Comparison of ENCODE assay signal across 8 cellular contexts in the genomic region with DNA sequence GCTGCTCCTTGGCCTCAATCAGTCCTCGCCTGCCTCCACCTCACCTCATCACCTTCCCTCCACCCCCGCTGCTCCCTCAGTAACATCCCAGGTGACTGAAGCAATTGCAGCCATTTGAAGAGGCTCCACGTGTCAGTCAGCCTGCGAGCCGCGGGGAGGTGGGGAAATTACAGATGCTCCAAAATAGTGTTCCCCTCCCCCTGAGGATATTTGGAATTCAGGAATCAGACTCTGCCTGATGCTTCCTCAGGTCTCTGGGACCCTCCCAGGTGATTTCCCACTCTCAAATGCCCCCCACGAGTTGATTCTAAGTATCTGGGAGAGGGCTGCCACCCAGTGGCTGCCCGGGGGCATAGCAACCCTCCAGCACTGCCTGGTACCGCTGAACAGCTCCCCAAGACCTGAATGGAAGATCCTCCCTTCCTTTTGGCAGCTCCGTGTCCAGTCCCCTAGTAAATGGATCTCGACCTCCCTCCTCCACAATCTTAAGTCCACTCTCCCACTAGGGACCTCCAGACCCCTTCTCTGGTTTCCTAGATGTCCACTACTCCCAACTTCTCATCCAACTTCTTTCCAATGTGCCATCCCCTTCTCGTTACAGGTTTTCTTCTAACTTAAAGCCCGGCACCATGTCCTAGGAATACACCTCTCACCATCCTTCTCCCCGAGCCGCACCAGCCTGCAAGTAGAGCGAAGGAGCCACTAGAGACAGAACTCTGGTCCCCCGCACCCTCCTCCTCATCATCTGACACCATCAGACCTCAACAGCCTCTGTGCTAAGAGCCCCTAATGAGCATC. TPM values are rescaled to one million over a fixed set of nuclear protein-coding genes. Genes with fewer than 3 reads are reported as not detected.
A peak's percentile ranks its signal among the peaks of the same experiment; 100 is the strongest.
DNase-seq lines count a peak whose midpoint lies in the region; ATAC-seq and TF ChIP-seq lines count a peak whose summit lies in the region.

No MANE protein-coding gene starts in this region.

- peaks cover 17 to 47% (median 41%) of the 10 kb centered on the region in 7 donors for H3K4me1 Mint-ChIP-seq in naive thymus-derived CD4-positive, alpha-beta T cell

- peak; percentile 79 for ATAC-seq in naive thymus-derived CD4-positive, alpha-beta T cell
- no peak for ATAC-seq in GM21825 (IDR thresholded peaks at IDR 0.05; ENCODE audit: unreplicated experiment)

- peaks cover 38 to 56% (median 48%) of the 10 kb centered on the region in 5 donors for H3K27me3 Mint-ChIP-seq in naive thymus-derived CD4-positive, alpha-beta T cell

- peak overlapping the region; percentile 42 for H3K4me3 ChIP-seq in naive thymus-derived CD4-positive, alpha-beta T cell (ENCODE audit: low read length)

- peaks cover 0 to 3% (median 0%) of the 10 kb centered on the region in 5 donors for H3K36me3 Mint-ChIP-seq in naive thymus-derived CD4-positive, alpha-beta T cell

- TF ChIP-seq POLR2A in erythroblast (IDR thresholded peaks at IDR 0.05; ENCODE audit: low read length): no peak

- H3K4me1 ChIP-seq in naive thymus-derived CD4-positive, alpha-beta T cell (ENCODE audit: control insufficient read depth in 2 of 2, insufficient read depth in 2 of 2, low read length in 2 of 2): peaks cover 7 to 31% of the 10 kb centered on the region in 2 donors

- DNase-seq in AG20443 (ENCODE audit: low spot score): peak; percentile 80
- DNase-seq in GM20000 (ENCODE audit: low spot score): peak; percentile 92
- DNase-seq in NCI-H526 (lab: John Stamatoyannopoulos, UW): peak; percentile 41 to 76
- peak; percentile 62 for DNase-seq in activated CD8-positive, alpha-beta memory T cell treated with anti-CD3 and anti-CD28 coated beads, Interleukin-2, amount 50 U/mL, for 4 hours
- peak; percentile 61 to 79 for DNase-seq in erythroblast (lab: John Stamatoyannopoulos, UW)
- DNase-seq in naive thymus-derived CD4-positive, alpha-beta T cell: peak; percentile 41 to 64 (median 56)
- peak in 35 of 49 donors; percentile 19 to 71 (median 41) for DNase-seq in substantia nigra (lab: John Stamatoyannopoulos, UW)

- no peaks in the 10 kb centered on the region for H3K9me3 ChIP-seq in naive thymus-derived CD4-positive, alpha-beta T cell (ENCODE audit: control insufficient read depth in 2 of 3, low read length in 3 of 3)

- peak overlapping the region; percentile 66 to 96 (median 92) for H3K4me3 Mint-ChIP-seq in naive thymus-derived CD4-positive, alpha-beta T cell

- peaks cover 0 to 2% (median 0%) of the 10 kb centered on the region in 11 donors for H3K9me3 Mint-ChIP-seq in naive thymus-derived CD4-positive, alpha-beta T cell

- peak overlapping the region in 2 of 9 donors; percentile 46 to 57 for H3K27ac Mint-ChIP-seq in naive thymus-derived CD4-positive, alpha-beta T cell

- H3K36me3 ChIP-seq in naive thymus-derived CD4-positive, alpha-beta T cell (ENCODE audit: control insufficient read depth in 2 of 3, insufficient read depth in 3 of 3, low read length in 3 of 3): no peaks in the 10 kb centered on the region

- H3K27ac ChIP-seq in naive thymus-derived CD4-positive, alpha-beta T cell (ENCODE audit: low read depth, low read length): no peak overlapping the region
- H3K27ac ChIP-seq in substantia nigra (ENCODE audit: low read depth, low read length, poor library complexity, severe bottlenecking): peak overlapping the region; percentile 76

- TF ChIP-seq CTCF in GM20000 (IDR thresholded peaks at IDR 0.05; ENCODE audit: extremely low read depth, missing control alignments): peak; percentile 85

- peaks cover 0 to 9% of the 10 kb centered on the region in 2 donors for H3K27me3 ChIP-seq in naive thymus-derived CD4-positive, alpha-beta T cell (ENCODE audit: control insufficient read depth in 2 of 2, insufficient read depth in 2 of 2, low read length in 2 of 2)

- intact Hi-C loops in naive thymus-derived CD4-positive, alpha-beta T cell (cut with micrococcal nuclease): loop anchor here (1.0 to 10.0 kb wide), 7 partner anchors 17 to 279 kb away; a partner anchor contains a TSS

- CTCF ChIA-PET in naive thymus-derived CD4-positive, alpha-beta T cell (lab: Charles Lee): interaction anchor here (0.6 to 4.3 kb wide), 16 partner anchors 10 to 1164 kb away, joined by 3 to 30 read pairs (median 3); a partner anchor contains a TSS

- POLR2A ChIA-PET in naive thymus-derived CD4-positive, alpha-beta T cell (lab: Charles Lee): interaction anchor here (0.5 to 0.6 kb wide), 2 partner anchors 60 to 219 kb away, joined by 3 to 4 read pairs; no protein-coding TSS in a partner anchor

RNA-seq across cellular contexts. Expression of a gene that starts 1.4 kb away (rescaled TPM):
- total RNA-seq in naive thymus-derived CD4-positive, alpha-beta T cell: 10 to 100 TPM in 1 of 5 experiments, 1 to 10 TPM in 3, under 1 TPM in 1; 0.34 to 10.1 (median 2.0) TPM
- under 1 TPM; 0.14 to 0.51 TPM for polyA plus RNA-seq in naive thymus-derived CD4-positive, alpha-beta T cell

RNA-seq across cellular contexts. Expression of a gene that starts 29.1 kb away (rescaled TPM):
- 10 to 100 TPM; 65.1 to 88.5 (median 67.5) TPM for total RNA-seq in naive thymus-derived CD4-positive, alpha-beta T cell
- 10 to 100 TPM in 1 of 2 donors, 1 to 10 TPM in 1; 9.5 to 16.6 TPM for polyA plus RNA-seq in naive thymus-derived CD4-positive, alpha-beta T cell

RNA-seq across cellular contexts. Expression of a gene that starts 30.7 kb away (rescaled TPM):
- total RNA-seq in naive thymus-derived CD4-positive, alpha-beta T cell: 100 to 1,000 TPM in 1 of 5 experiments, 10 to 100 TPM in 1, 1 to 10 TPM in 3; 4.2 to 111 (median 8.0) TPM
- polyA plus RNA-seq in naive thymus-derived CD4-positive, alpha-beta T cell: 10 to 100 TPM in 1 of 2 donors, 1 to 10 TPM in 1; 8.6 to 11.1 TPM

RNA-seq across cellular contexts. Expression of a gene that starts 47.8 kb away (rescaled TPM):
- total RNA-seq in naive thymus-derived CD4-positive, alpha-beta T cell: 1 to 10 TPM in 2 of 5 experiments, under 1 TPM in 3; 0.50 to 1.5 (median 0.60) TPM
- polyA plus RNA-seq in naive thymus-derived CD4-positive, alpha-beta T cell: not detected

RNA-seq across cellular contexts. Expression of a gene that starts 56.0 kb away (rescaled TPM):
- total RNA-seq in naive thymus-derived CD4-positive, alpha-beta T cell: 10 to 100 TPM; 37.2 to 49.4 (median 46.9) TPM
- polyA plus RNA-seq in naive thymus-derived CD4-positive, alpha-beta T cell: 100 to 1,000 TPM; 202 to 244 TPM

Comparison
In these comparisons a context has a peak if more than half of its experiments do, and no peak if none do; other contexts are left out.
1. DNase-seq: peak in every context shown above with its lines; median percentile 92 in GM20000; 80 in AG20443; 70 in erythroblast; 62 in activated CD8-positive, alpha-beta memory T cell treated with anti-CD3 and anti-CD28 coated beads, Interleukin-2, amount 50 U/mL, for 4 hours; 58 in NCI-H526; 56 in naive thymus-derived CD4-positive, alpha-beta T cell; 41 in substantia nigra.